In genomic region chr2:96265840-96266569, GRCh38 we compare ENCODE assay signal across 8 cellular contexts. TPM values are rescaled to one million over a fixed set of nuclear protein-coding genes. Genes with fewer than 3 reads are reported as not detected.
DNase-seq lines count a peak whose midpoint lies in the region; ATAC-seq, FAIRE-seq and TF ChIP-seq lines count a peak whose summit lies in the region.

Gene CIAO1 (plus strand): TSS chr2:96266225. CDS start chr2:96266351, 126 bp downstream.
A gene with protein sequence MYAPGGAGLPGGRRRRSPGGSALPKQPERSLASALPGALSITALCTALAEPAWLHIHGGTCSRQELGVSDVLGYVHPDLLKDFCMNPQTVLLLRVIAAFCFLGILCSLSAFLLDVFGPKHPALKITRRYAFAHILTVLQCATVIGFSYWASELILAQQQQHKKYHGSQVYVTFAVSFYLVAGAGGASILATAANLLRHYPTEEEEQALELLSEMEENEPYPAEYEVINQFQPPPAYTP (minus strand): TSS chr2:96265997. CDS start chr2:96265381, 616 bp downstream.

- peak within 1 kb of the TSS; percentile 91 for H2AFZ ChIP-seq in keratinocyte (ENCODE audit: control insufficient read depth, low read length)

- ATAC-seq in GM19035 (IDR thresholded peaks at IDR 0.05; ENCODE audit: unreplicated experiment) (peak; percentile 92), HG03354 (IDR thresholded peaks at IDR 0.05; ENCODE audit: poor library complexity, severe bottlenecking, unreplicated experiment) (peak; percentile 92)
- peak; percentile 96 for ATAC-seq in activated CD4-positive, CD25-positive, alpha-beta regulatory T cell treated with anti-CD3 and anti-CD28 coated beads, Interleukin-2, amount 50 U/mL, for 24 hours

- no peak for FAIRE-seq in keratinocyte (lab: Jason Lieb, UNC)

- DNase-seq in AG20443 (ENCODE audit: low spot score): peak; percentile 99
- peak; percentile 93 for DNase-seq in NCI-H446 treated with DMSO at 0.1 percent for 48 hours (lab: John Stamatoyannopoulos, UW)
- DNase-seq in cerebellar cortex (ENCODE audit: low spot score): peak; percentile 98
- peak; percentile 58 for DNase-seq in keratinocyte (ENCODE audit: low read depth, low spot score)
- peak; percentile 94 to 95 for DNase-seq in stimulated activated CD4-positive, alpha-beta T cell treated with anti-CD3 and anti-CD28 coated beads, Interleukin-15, amount 100 ng/mL, for 1 hour (ENCODE audit: low read depth in 1 of 2, low spot score in 1 of 2)

- H3K4me3 ChIP-seq in keratinocyte (ENCODE audit: control insufficient read depth in 2 of 3, extremely low read depth in 1 of 3, insufficient read depth in 2 of 3, low read depth in 1 of 3, low read length in 3 of 3): peak within 1 kb of the TSS; percentile 90 to 100 (median 97)

- H3K9me3 ChIP-seq in keratinocyte (ENCODE audit: control insufficient read depth, low read depth, low read length): no peaks in the 10 kb centered on the region

- peaks cover 2% of the 10 kb centered on the region for H4K20me1 ChIP-seq in keratinocyte (ENCODE audit: control insufficient read depth, extremely low read depth, insufficient read depth, low read length)

- no peaks in the 10 kb centered on the region for H3K27me3 ChIP-seq in keratinocyte (ENCODE audit: control insufficient read depth, extremely low read depth, insufficient read depth, low read length)

- H3K4me1 ChIP-seq in keratinocyte (ENCODE audit: control insufficient read depth, extremely low read depth, insufficient read depth, low read length): peaks cover 27% of the 10 kb centered on the region

- H3K79me2 ChIP-seq in keratinocyte (ENCODE audit: control insufficient read depth, insufficient read depth, low read length): peaks cover 55% of the 10 kb centered on the region

- H3K36me3 ChIP-seq in keratinocyte (ENCODE audit: control insufficient read depth in 2 of 2, extremely low read depth in 1 of 2, insufficient read depth in 2 of 2, low read length in 2 of 2): peaks cover 20 to 24% of the 10 kb centered on the region in 2 experiments

- peak within 1 kb of the TSS; percentile 85 for H3K4me2 ChIP-seq in keratinocyte (ENCODE audit: control insufficient read depth, extremely low read depth, insufficient read depth, low read depth, low read length)

- H3K9me1 ChIP-seq in keratinocyte (ENCODE audit: control insufficient read depth, extremely low read depth, insufficient read depth, low read length): peaks cover 5% of the 10 kb centered on the region

- peak within 1 kb of the TSS; percentile 72 for H3K27ac ChIP-seq in keratinocyte (ENCODE audit: control insufficient read depth, insufficient read depth, low read length)

- peak within 1 kb of the TSS; percentile 85 for H3K9ac ChIP-seq in keratinocyte (ENCODE audit: control insufficient read depth, extremely low read depth, insufficient read depth, low read length)

- dilution Hi-C loops in keratinocyte (cut with MboI; ENCODE audit: extremely low pct_ligation_motif_present, low sequenced_read_pairs): no loop called here

- peak in 2 of 3 experiments; percentile 14 to 36 for TF ChIP-seq CTCF in keratinocyte (optimal IDR thresholded peaks at IDR 0.05 in 1 of 3, IDR thresholded peaks at IDR 0.05 in 1 of 3, conservative IDR thresholded peaks at IDR 0.05 in 1 of 3; ENCODE audit: extremely low read depth in 1 of 3, insufficient read depth in 2 of 3, low read length in 3 of 3)

RNA-seq across cellular contexts. Expression of gene CIAO1, which starts in this region (rescaled TPM):
- polyA plus RNA-seq in keratinocyte: 67.4 to 90.9 TPM (median 76.9 TPM) in 3 replicates
- 27.9 TPM for polyA plus RNA-seq in keratinocyte (2011; ENCODE audit: low read depth)
- 68.9 and 77.2 TPM in 2 replicates for polyA plus RNA-seq in keratinocyte (2011; cell fraction: cytosol; rRNA removed)
- 90.0 and 99.6 TPM in 2 replicates for polyA plus RNA-seq in keratinocyte (2011; cell fraction: nucleus; rRNA removed)
- 45.4 and 51.1 TPM in 2 replicates for polyA plus RNA-seq in keratinocyte (2012; ENCODE audit: low replicate concordance)
- 86.5 to 115 TPM (median 105 TPM) in 3 replicates for polyA minus RNA-seq in keratinocyte
- polyA minus RNA-seq in keratinocyte (2011; cell fraction: cytosol; rRNA and poly(A)+ RNA removed): 73.5 TPM
- 55.8 and 65.5 TPM in 2 replicates for polyA minus RNA-seq in keratinocyte (2011; cell fraction: nucleus; rRNA and poly(A)+ RNA removed)

RNA-seq across cellular contexts. Expression of the second gene that starts in this region (rescaled TPM):
- polyA plus RNA-seq in keratinocyte: 30.8 to 45.6 TPM (median 35.8 TPM) in 3 replicates
- polyA plus RNA-seq in keratinocyte (2011; ENCODE audit: low read depth): 26.4 TPM
- polyA plus RNA-seq in keratinocyte (2011; cell fraction: cytosol; rRNA removed): 35.0 and 37.6 TPM in 2 replicates
- 52.9 and 61.3 TPM in 2 replicates for polyA plus RNA-seq in keratinocyte (2011; cell fraction: nucleus; rRNA removed)
- 23.9 and 31.5 TPM in 2 replicates for polyA plus RNA-seq in keratinocyte (2012; ENCODE audit: low replicate concordance)
- polyA minus RNA-seq in keratinocyte: 65.0 to 153 TPM (median 74.8 TPM) in 3 replicates
- polyA minus RNA-seq in keratinocyte (2011; cell fraction: cytosol; rRNA and poly(A)+ RNA removed): 25.7 TPM
- polyA minus RNA-seq in keratinocyte (2011; cell fraction: nucleus; rRNA and poly(A)+ RNA removed): 40.5 and 54.1 TPM in 2 replicates

Comparison
In these comparisons a context has a peak if more than half of its experiments do, and no peak if none do; other contexts are left out.
1. Peak in every context shown above with its lines: DNase-seq, ATAC-seq, H3K4me3 ChIP-seq and H3K27ac ChIP-seq.